Comparison of ENCODE assay signal across 1 cellular context in the genomic region with DNA sequence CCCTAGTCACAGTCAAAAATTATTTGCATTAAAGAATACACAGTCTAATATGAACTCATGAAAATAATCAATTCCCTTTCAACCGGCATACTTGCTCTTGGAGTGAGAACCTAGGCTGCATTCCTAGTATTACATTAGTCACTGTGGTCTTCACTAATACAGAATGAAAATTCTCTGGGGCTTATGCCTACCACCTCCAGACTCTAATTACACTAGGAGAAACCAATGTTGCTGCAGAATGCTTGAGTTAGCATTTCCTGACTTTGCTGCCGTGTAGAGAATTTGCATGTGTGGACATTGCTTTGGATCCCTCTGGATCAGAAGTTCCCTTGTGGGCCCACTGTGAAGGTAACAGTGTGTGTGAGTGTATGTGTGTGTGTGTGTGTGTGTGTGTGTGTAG.
TF ChIP-seq lines count a peak whose summit lies in the region.

No MANE protein-coding gene starts in this region.

TF ChIP-seq in WTC11, 78 proteins besides CTCF, POLR2A, EP300 and RAD21:
- TF ChIP-seq, protein P1, sequence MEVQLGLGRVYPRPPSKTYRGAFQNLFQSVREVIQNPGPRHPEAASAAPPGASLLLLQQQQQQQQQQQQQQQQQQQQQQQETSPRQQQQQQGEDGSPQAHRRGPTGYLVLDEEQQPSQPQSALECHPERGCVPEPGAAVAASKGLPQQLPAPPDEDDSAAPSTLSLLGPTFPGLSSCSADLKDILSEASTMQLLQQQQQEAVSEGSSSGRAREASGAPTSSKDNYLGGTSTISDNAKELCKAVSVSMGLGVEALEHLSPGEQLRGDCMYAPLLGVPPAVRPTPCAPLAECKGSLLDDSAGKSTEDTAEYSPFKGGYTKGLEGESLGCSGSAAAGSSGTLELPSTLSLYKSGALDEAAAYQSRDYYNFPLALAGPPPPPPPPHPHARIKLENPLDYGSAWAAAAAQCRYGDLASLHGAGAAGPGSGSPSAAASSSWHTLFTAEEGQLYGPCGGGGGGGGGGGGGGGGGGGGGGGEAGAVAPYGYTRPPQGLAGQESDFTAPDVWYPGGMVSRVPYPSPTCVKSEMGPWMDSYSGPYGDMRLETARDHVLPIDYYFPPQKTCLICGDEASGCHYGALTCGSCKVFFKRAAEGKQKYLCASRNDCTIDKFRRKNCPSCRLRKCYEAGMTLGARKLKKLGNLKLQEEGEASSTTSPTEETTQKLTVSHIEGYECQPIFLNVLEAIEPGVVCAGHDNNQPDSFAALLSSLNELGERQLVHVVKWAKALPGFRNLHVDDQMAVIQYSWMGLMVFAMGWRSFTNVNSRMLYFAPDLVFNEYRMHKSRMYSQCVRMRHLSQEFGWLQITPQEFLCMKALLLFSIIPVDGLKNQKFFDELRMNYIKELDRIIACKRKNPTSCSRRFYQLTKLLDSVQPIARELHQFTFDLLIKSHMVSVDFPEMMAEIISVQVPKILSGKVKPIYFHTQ (CRISPR knock-in tag; IDR thresholded peaks at IDR 0.05) = no peak
- no peak for TF ChIP-seq ZNF138 (CRISPR knock-in tag; conservative IDR thresholded peaks at IDR 0.05)
- TF ChIP-seq JAZF1 (CRISPR knock-in tag; IDR thresholded peaks at IDR 0.05) = no peak
- TF ChIP-seq CREM (CRISPR knock-in tag; IDR thresholded peaks at IDR 0.05) = no peak
- TF ChIP-seq, protein P2, sequence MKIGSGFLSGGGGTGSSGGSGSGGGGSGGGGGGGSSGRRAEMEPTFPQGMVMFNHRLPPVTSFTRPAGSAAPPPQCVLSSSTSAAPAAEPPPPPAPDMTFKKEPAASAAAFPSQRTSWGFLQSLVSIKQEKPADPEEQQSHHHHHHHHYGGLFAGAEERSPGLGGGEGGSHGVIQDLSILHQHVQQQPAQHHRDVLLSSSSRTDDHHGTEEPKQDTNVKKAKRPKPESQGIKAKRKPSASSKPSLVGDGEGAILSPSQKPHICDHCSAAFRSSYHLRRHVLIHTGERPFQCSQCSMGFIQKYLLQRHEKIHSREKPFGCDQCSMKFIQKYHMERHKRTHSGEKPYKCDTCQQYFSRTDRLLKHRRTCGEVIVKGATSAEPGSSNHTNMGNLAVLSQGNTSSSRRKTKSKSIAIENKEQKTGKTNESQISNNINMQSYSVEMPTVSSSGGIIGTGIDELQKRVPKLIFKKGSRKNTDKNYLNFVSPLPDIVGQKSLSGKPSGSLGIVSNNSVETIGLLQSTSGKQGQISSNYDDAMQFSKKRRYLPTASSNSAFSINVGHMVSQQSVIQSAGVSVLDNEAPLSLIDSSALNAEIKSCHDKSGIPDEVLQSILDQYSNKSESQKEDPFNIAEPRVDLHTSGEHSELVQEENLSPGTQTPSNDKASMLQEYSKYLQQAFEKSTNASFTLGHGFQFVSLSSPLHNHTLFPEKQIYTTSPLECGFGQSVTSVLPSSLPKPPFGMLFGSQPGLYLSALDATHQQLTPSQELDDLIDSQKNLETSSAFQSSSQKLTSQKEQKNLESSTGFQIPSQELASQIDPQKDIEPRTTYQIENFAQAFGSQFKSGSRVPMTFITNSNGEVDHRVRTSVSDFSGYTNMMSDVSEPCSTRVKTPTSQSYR (CRISPR knock-in tag; IDR thresholded peaks at IDR 0.05) = no peak
- no peak for TF ChIP-seq CREB1 (CRISPR knock-in tag; IDR thresholded peaks at IDR 0.05)
- TF ChIP-seq, protein P3, sequence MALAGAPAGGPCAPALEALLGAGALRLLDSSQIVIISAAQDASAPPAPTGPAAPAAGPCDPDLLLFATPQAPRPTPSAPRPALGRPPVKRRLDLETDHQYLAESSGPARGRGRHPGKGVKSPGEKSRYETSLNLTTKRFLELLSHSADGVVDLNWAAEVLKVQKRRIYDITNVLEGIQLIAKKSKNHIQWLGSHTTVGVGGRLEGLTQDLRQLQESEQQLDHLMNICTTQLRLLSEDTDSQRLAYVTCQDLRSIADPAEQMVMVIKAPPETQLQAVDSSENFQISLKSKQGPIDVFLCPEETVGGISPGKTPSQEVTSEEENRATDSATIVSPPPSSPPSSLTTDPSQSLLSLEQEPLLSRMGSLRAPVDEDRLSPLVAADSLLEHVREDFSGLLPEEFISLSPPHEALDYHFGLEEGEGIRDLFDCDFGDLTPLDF (CRISPR knock-in tag; IDR thresholded peaks at IDR 0.05) = no peak
- TF ChIP-seq ATF1 (CRISPR knock-in tag; IDR thresholded peaks at IDR 0.05) = no peak
- no peak for TF ChIP-seq IRF2 (CRISPR knock-in tag; IDR thresholded peaks at IDR 0.05; ENCODE audit: borderline replicate concordance, low read depth)
- TF ChIP-seq EMX1 (CRISPR knock-in tag; IDR thresholded peaks at IDR 0.05) = no peak
- no peak for TF ChIP-seq TP53 (CRISPR knock-in tag; IDR thresholded peaks at IDR 0.05)
